12 cellular contexts compared by ENCODE assay signal in genomic region chr1:16631248-16632043, GRCh38. TPM values are rescaled to one million over a fixed set of nuclear protein-coding genes. Genes with fewer than 3 reads are reported as not detected.
DNase-seq lines count a peak whose midpoint lies in the region; ATAC-seq, FAIRE-seq and TF ChIP-seq lines count a peak whose summit lies in the region.
"Had no signal": no experiment of that assay in that cellular context is flagged by ENCODE, and none has a peak within 500 bp of the region (broad histone marks: within the 10 kb centered on the region; RNA-seq: fewer than 3 reads in every experiment).

No MANE protein-coding gene starts in this region.

- H2BK5ac ChIP-seq in IMR-90 (ENCODE audit: low read depth, low read length, poor library complexity, severe bottlenecking): no peak overlapping the region

- H3K9me1 ChIP-seq in IMR-90 (ENCODE audit: insufficient read depth, low read length): no peaks in the 10 kb centered on the region

- H4K91ac ChIP-seq in IMR-90 (ENCODE audit: insufficient read depth, low read depth, low read length): no peak overlapping the region

- peaks cover 7 to 8% of the 10 kb centered on the region in 2 experiments; a peak in 2 of 4 replicates for H3K79me1 ChIP-seq in IMR-90 (ENCODE audit: low read depth in 1 of 2, low read length in 2 of 2)

- CTCF ChIA-PET in IMR-90 (lab: Yijun Ruan, JAX): no interaction called here

- no peak overlapping the region for H3K4me3 ChIP-seq in IMR-90 (ENCODE audit: insufficient read depth, low read depth, low read length)
- no peak overlapping the region for H3K4me3 ChIP-seq in kidney (ENCODE audit: low read length in 2 of 2)
- H3K4me3 ChIP-seq in spleen: no peak overlapping the region

- H3K36me3 ChIP-seq in IMR-90 (ENCODE audit: control insufficient read depth, insufficient read depth, low read length): peaks cover 40% of the 10 kb centered on the region
- peaks cover 39 to 56% of the 10 kb centered on the region in 2 donors for H3K36me3 ChIP-seq in kidney (ENCODE audit: control insufficient read depth in 1 of 2, insufficient read depth in 2 of 2, low read length in 2 of 2)
- H3K36me3 ChIP-seq in spleen: peaks cover 19 to 98% (median 78%) of the 10 kb centered on the region in 6 donors

- FAIRE-seq in kidney (lab: Jason Lieb, UNC): no peak

- H3K27ac ChIP-seq in IMR-90 (ENCODE audit: insufficient read depth, low read length) (no peak overlapping the region), kidney (ENCODE audit: low read depth in 2 of 2, low read length in 2 of 2) (no peak overlapping the region), spleen (no peak overlapping the region)

- no peak overlapping the region for H3K14ac ChIP-seq in IMR-90 (replicated peaks; ENCODE audit: low read depth, low read length)

- H2AK9ac ChIP-seq in IMR-90 (replicated peaks; ENCODE audit: low read depth, low read length, poor library complexity): no peak overlapping the region

- no peak overlapping the region for H3K23ac ChIP-seq in IMR-90 (ENCODE audit: low read depth, low read length)

- 85% methylated on average over 20 of the region's 20 CpGs; no CpG with 5 or more reads in 1 of the 2 experiments for WGBS in IMR-90 (ENCODE audit: extremely low coverage in 2 of 2, insufficient read length in 1 of 2), 2 experiments
- WGBS in spleen, 5 donors: 87 to 94% (median 90%) methylated on average over 20 of the region's 20 CpGs

- H3K4me2 ChIP-seq in IMR-90 (ENCODE audit: low read depth, low read length): no peak overlapping the region

- H2BK120ac ChIP-seq in IMR-90 (ENCODE audit: low read depth, low read length): no peak overlapping the region

- H4K5ac ChIP-seq in IMR-90 (ENCODE audit: low read depth, low read length): no peak overlapping the region

- TF ChIP-seq POLR2A in IMR-90 (IDR thresholded peaks at IDR 0.05; ENCODE audit: low read depth, low read length) (no peak), spleen (IDR thresholded peaks at IDR 0.05) (no peak)

- BruUV-seq in IMR-90 (replicated peaks; lab: Mats Ljungman, UMichigan): no TSS peak

- intact Hi-C loops in IMR-90 (cut with micrococcal nuclease) (no loop called here), kidney (cut with DNase I) (no loop called here), spleen (cut with DNase I; ENCODE audit: low total_unique reads) (no loop called here)

- DNase-seq in IMR-90: no peak
- peak; percentile 23 for DNase-seq in activated CD8-positive, alpha-beta memory T cell treated with anti-CD3 and anti-CD28 coated beads, Interleukin-2, amount 50 U/mL, for 4 hours
- DNase-seq in kidney: peak; percentile 89
- peak; percentile 77 for DNase-seq in spleen
- DNase-seq in amygdala (lab: John Stamatoyannopoulos, UW): no peak
- DNase-seq in HT-29 (ENCODE audit: low spot score): no peak
- DNase-seq: effector CD8-positive, alpha-beta T cell; NCI-H524 treated with DMSO at 0.1 percent for 48 hours; SHP77 treated with DMSO at 0.1 percent for 48 hours had no signal

- ATAC-seq in IMR-90 (ENCODE audit: low read depth) (no peak), GM19324 (IDR thresholded peaks at IDR 0.05; ENCODE audit: low FRiP score, unreplicated experiment) (no peak)

- dilution Hi-C loops in IMR-90 (cut with HindIII; ENCODE audit: low sequenced_read_pairs, unreplicated experiment): no loop called here

- H3K4ac ChIP-seq in IMR-90 (ENCODE audit: low read depth, low read length): no peak overlapping the region

- H2BK20ac ChIP-seq in IMR-90 (ENCODE audit: low read depth, low read length): no peak overlapping the region

- no peak overlapping the region for H3K9ac ChIP-seq in IMR-90 (ENCODE audit: low read depth, low read length)
- no peak overlapping the region for H3K9ac ChIP-seq in kidney (ENCODE audit: low read length in 2 of 2)

- no peak overlapping the region for H3K18ac ChIP-seq in IMR-90 (ENCODE audit: low read depth, low read length)

- H3K9me3 ChIP-seq in IMR-90 (ENCODE audit: control insufficient read depth, insufficient read depth, low read length) (no peaks in the 10 kb centered on the region), kidney (ENCODE audit: control insufficient read depth in 1 of 2, low read length in 2 of 2) (no peaks in the 10 kb centered on the region), spleen (no peaks in the 10 kb centered on the region)

- no peak overlapping the region for H3K56ac ChIP-seq in IMR-90 (ENCODE audit: extremely low read depth, insufficient read depth, low read length)

- POLR2A ChIA-PET in IMR-90 (lab: Charles Lee; ENCODE audit: unreplicated experiment): no interaction called here

- H3K4me1 ChIP-seq in IMR-90 (ENCODE audit: control insufficient read depth, insufficient read depth, low read length) (no peaks in the 10 kb centered on the region), kidney (ENCODE audit: control insufficient read depth in 1 of 2, insufficient read depth in 1 of 2, low read depth in 1 of 2, low read length in 2 of 2) (no peaks in the 10 kb centered on the region), spleen (peaks cover 0 to 6% (median 0%) of the 10 kb centered on the region in 6 donors)

- in situ Hi-C loops in IMR-90 (cut with MboI; ENCODE audit: low sequenced_read_pairs): no loop called here

- peak overlapping the region; percentile 8 for H2AFZ ChIP-seq in IMR-90 (replicated peaks; ENCODE audit: low read length, poor library complexity)

- no peak for TF ChIP-seq RAD21 in IMR-90 (IDR thresholded peaks at IDR 0.05; ENCODE audit: low read length)

- H2BK15ac ChIP-seq in IMR-90 (ENCODE audit: low read depth, low read length): no peak overlapping the region

- no peak for TF ChIP-seq CTCF in IMR-90 (conservative IDR thresholded peaks at IDR 0.05; ENCODE audit: low read depth, low read length)
- TF ChIP-seq CTCF in kidney (IDR thresholded peaks at IDR 0.05; ENCODE audit: borderline replicate concordance, extremely low read depth, insufficient read depth): no peak
- TF ChIP-seq CTCF in spleen (IDR thresholded peaks at IDR 0.05 in 8 of 11, conservative IDR thresholded peaks at IDR 0.05 in 3 of 11): no peak

- no peak overlapping the region for H2AK5ac ChIP-seq in IMR-90 (ENCODE audit: low read depth, low read length)

- H4K20me1 ChIP-seq in IMR-90 (ENCODE audit: insufficient read depth, low read length): no peaks in the 10 kb centered on the region

- H3K27me3 ChIP-seq in IMR-90 (ENCODE audit: control insufficient read depth, insufficient read depth, low read length) (no peaks in the 10 kb centered on the region), spleen (replicated peaks in 1 of 7) (no peaks in the 10 kb centered on the region)

- no peak overlapping the region for H4K8ac ChIP-seq in IMR-90 (ENCODE audit: low read depth in 2 of 2, low read length in 2 of 2)

TF ChIP-seq in IMR-90, 13 proteins besides CTCF, POLR2A, EP300 and RAD21:
- TF ChIP-seq RFX5 (IDR thresholded peaks at IDR 0.05; ENCODE audit: low read depth, low read length) (no peak), USF2 (IDR thresholded peaks at IDR 0.05; ENCODE audit: low read depth, low read length) (no peak), CHD1 (IDR thresholded peaks at IDR 0.05; ENCODE audit: low read depth, low read length) (no peak), BHLHE40 (IDR thresholded peaks at IDR 0.05; ENCODE audit: low read depth, low read length) (no peak), ELK1 (IDR thresholded peaks at IDR 0.05; ENCODE audit: borderline replicate concordance, low read depth, low read length) (no peak), MAZ (IDR thresholded peaks at IDR 0.05; ENCODE audit: borderline replicate concordance, low read depth, low read length) (no peak), NFE2L2 (IDR thresholded peaks at IDR 0.05; ENCODE audit: low read depth, low read length) (no peak), MAFK (IDR thresholded peaks at IDR 0.05; ENCODE audit: low read depth, low read length) (no peak), CEBPB (IDR thresholded peaks at IDR 0.05; ENCODE audit: low read depth, low read length) (no peak), RCOR1 (IDR thresholded peaks at IDR 0.05; ENCODE audit: insufficient replicate concordance, low read length) (no peak), MXI1 (IDR thresholded peaks at IDR 0.05; ENCODE audit: borderline replicate concordance, low read depth, low read length) (no peak), FOS (IDR thresholded peaks at IDR 0.05; ENCODE audit: low read depth, low read length) (no peak), SMC3 (IDR thresholded peaks at IDR 0.05; ENCODE audit: low read depth, low read length) (no peak)

RNA-seq across cellular contexts. Expression of gene NBPF1, which starts 18.1 kb away (rescaled TPM):
- 25.3 and 28.3 TPM in 2 replicates for total RNA-seq in IMR-90 (2012; rRNA removed)
- polyA plus RNA-seq in IMR-90 (2012; rRNA removed): 17.1 and 18.8 TPM in 2 replicates
- 8.8 and 12.8 TPM in 2 replicates for polyA plus RNA-seq in IMR-90 (2012; cell fraction: cytosol; rRNA removed)
- polyA plus RNA-seq in IMR-90 (2012; cell fraction: nucleus; rRNA removed; ENCODE audit: low replicate concordance): 23.2 and 44.6 TPM in 2 replicates
- total RNA-seq in kidney: 56.3 TPM
- polyA plus RNA-seq in kidney (ENCODE audit: insufficient read depth, low read depth, low replicate concordance): 8.0 TPM
- 10 to 100 TPM; 22.0 to 60.7 (median 33.7) TPM for total RNA-seq in spleen
- polyA plus RNA-seq in spleen: 1 to 10 TPM; 1.3 to 7.2 (median 2.9) TPM
- total RNA-seq in HT-29 (2014; rRNA removed; shearing (Covaris generic)): 5.1 and 6.2 TPM in 2 replicates

RNA-seq across cellular contexts. Expression of gene RNU1-3, which starts 35.3 kb away (rescaled TPM):
- under 0.01 TPM in 2 replicates for total RNA-seq in IMR-90 (2012; rRNA removed)
- not detected in 2 replicates for polyA plus RNA-seq in IMR-90 (2012; rRNA removed)
- polyA plus RNA-seq in IMR-90 (2012; cell fraction: cytosol; rRNA removed): not detected in 2 replicates
- not detected in 2 replicates for polyA plus RNA-seq in IMR-90 (2012; cell fraction: nucleus; rRNA removed; ENCODE audit: low replicate concordance)
- total RNA-seq in kidney: 8,605 TPM
- polyA plus RNA-seq in kidney (ENCODE audit: insufficient read depth, low read depth, low replicate concordance): 26.8 TPM
- 1,000 to 10,000 TPM in 4 of 7 donors, under 1 TPM in 3; under 0.01 to 8,075 (median 6,234) TPM for total RNA-seq in spleen
- not detected for polyA plus RNA-seq in spleen
- total RNA-seq in HT-29 (2014; rRNA removed; shearing (Covaris generic)): under 0.01 TPM in 2 replicates
- polyA plus RNA-seq: adipose tissue; CD8-positive, alpha-beta memory T cell had no signal

Comparison
In these comparisons a context has a peak if more than half of its experiments do, and no peak if none do; other contexts are left out.
1. DNase-seq: peak in activated CD8-positive, alpha-beta memory T cell treated with anti-CD3 and anti-CD28 coated beads, Interleukin-2, amount 50 U/mL, for 4 hours (single experiment), kidney (single experiment) and spleen (single experiment); none in IMR-90 (single experiment), amygdala (0 of 56) and HT-29 (single experiment).